In the genomic region with DNA sequence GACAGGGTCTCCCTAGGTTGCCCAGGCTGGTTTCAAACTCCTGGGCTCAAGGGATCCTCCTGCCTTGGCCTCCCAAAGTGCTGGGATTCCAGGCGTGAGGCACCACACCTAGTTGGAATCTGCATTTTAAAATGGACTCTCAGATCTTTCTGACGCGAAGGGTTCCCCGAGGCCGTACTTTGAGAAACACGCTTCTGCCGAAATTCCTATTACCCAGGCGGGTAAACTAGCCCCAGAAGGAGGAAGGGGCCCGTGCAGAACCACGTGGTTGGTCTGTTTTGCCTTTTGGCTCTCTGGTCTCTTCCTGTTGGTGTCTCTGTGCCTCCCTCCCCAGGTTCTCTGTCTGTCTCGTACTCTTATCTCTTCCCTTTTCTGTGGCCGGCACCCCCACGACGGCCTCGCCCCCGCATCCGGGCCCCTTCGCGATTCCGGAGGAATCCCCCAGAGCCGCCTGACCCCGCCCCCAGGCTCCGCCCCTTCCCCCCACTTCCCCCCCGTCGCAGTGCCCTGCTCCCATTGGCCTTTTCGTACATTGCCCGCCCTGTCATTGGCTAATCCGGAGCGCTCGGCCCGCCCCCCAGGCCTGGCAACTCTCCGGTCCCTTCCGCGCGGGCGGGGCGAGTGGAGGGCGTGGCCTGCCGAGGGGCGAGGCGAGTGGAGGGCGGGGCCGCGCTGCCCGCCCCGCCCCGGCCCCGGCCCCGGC, we compare ENCODE assay signal across 1 cellular context.
A peak's percentile ranks its signal among the peaks of the same experiment; 100 is the strongest.
TF ChIP-seq lines count a peak whose summit lies in the region.

A gene (plus strand): TSS at position 689 of the 703 bp plus-strand sequence. CDS start 12,354 bp downstream, outside the sequence.

TF ChIP-seq in HepG2, 621 proteins besides CTCF, POLR2A, EP300 and RAD21 (continued from another document and continues in another):
- TF ChIP-seq, protein P1, sequence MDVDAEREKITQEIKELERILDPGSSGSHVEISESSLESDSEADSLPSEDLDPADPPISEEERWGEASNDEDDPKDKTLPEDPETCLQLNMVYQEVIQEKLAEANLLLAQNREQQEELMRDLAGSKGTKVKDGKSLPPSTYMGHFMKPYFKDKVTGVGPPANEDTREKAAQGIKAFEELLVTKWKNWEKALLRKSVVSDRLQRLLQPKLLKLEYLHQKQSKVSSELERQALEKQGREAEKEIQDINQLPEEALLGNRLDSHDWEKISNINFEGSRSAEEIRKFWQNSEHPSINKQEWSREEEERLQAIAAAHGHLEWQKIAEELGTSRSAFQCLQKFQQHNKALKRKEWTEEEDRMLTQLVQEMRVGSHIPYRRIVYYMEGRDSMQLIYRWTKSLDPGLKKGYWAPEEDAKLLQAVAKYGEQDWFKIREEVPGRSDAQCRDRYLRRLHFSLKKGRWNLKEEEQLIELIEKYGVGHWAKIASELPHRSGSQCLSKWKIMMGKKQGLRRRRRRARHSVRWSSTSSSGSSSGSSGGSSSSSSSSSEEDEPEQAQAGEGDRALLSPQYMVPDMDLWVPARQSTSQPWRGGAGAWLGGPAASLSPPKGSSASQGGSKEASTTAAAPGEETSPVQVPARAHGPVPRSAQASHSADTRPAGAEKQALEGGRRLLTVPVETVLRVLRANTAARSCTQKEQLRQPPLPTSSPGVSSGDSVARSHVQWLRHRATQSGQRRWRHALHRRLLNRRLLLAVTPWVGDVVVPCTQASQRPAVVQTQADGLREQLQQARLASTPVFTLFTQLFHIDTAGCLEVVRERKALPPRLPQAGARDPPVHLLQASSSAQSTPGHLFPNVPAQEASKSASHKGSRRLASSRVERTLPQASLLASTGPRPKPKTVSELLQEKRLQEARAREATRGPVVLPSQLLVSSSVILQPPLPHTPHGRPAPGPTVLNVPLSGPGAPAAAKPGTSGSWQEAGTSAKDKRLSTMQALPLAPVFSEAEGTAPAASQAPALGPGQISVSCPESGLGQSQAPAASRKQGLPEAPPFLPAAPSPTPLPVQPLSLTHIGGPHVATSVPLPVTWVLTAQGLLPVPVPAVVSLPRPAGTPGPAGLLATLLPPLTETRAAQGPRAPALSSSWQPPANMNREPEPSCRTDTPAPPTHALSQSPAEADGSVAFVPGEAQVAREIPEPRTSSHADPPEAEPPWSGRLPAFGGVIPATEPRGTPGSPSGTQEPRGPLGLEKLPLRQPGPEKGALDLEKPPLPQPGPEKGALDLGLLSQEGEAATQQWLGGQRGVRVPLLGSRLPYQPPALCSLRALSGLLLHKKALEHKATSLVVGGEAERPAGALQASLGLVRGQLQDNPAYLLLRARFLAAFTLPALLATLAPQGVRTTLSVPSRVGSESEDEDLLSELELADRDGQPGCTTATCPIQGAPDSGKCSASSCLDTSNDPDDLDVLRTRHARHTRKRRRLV (CRISPR knock-in tag; IDR thresholded peaks at IDR 0.05) = no peak
- TF ChIP-seq ZMYM3 (CRISPR knock-in tag; IDR thresholded peaks at IDR 0.05) (0 out of 2 replicates have a peak, but pooled peaks have one; percentile 42), ELF3 (CRISPR knock-in tag; IDR thresholded peaks at IDR 0.05) (peak; percentile 55), SP1 (IDR thresholded peaks at IDR 0.05) (no peak), SP1 (CRISPR knock-in tag; IDR thresholded peaks at IDR 0.05) (peak; percentile 84), SRY (CRISPR knock-in tag; IDR thresholded peaks at IDR 0.05) (no peak), ZNF30 (CRISPR knock-in tag; IDR thresholded peaks at IDR 0.05) (no peak), HDAC2 (CRISPR knock-in tag; IDR thresholded peaks at IDR 0.05) (0 out of 2 replicates have a peak, but pooled peaks have one; percentile 27), POGZ (CRISPR knock-in tag; IDR thresholded peaks at IDR 0.05) (0 out of 2 replicates have a peak, but pooled peaks have one; percentile 12), POLR2G (IDR thresholded peaks at IDR 0.05; ENCODE audit: low read depth, low read length) (peak; percentile 45), CHD4 (IDR thresholded peaks at IDR 0.05; ENCODE audit: borderline replicate concordance, low read length) (no peak), SP4 (CRISPR knock-in tag; IDR thresholded peaks at IDR 0.05) (peak; percentile 92), ZNF652 (CRISPR knock-in tag; IDR thresholded peaks at IDR 0.05; ENCODE audit: borderline replicate concordance, low read depth) (no peak), CREM (IDR thresholded peaks at IDR 0.05) (0 out of 2 replicates have a peak, but pooled peaks have one; percentile 30), CREM (CRISPR knock-in tag; IDR thresholded peaks at IDR 0.05) (no peak), ZC3H4 (CRISPR knock-in tag; IDR thresholded peaks at IDR 0.05; ENCODE audit: borderline replicate concordance) (no peak), SP2 (CRISPR knock-in tag; IDR thresholded peaks at IDR 0.05) (peak; percentile 88), ARNTL (CRISPR knock-in tag; IDR thresholded peaks at IDR 0.05) (peak; percentile 52; the same call in 1 of the 2 replicates)
- TF ChIP-seq, protein P2, sequence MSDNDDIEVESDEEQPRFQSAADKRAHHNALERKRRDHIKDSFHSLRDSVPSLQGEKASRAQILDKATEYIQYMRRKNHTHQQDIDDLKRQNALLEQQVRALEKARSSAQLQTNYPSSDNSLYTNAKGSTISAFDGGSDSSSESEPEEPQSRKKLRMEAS (IDR thresholded peaks at IDR 0.05) = peak; percentile 76
- TF ChIP-seq, protein P3, sequence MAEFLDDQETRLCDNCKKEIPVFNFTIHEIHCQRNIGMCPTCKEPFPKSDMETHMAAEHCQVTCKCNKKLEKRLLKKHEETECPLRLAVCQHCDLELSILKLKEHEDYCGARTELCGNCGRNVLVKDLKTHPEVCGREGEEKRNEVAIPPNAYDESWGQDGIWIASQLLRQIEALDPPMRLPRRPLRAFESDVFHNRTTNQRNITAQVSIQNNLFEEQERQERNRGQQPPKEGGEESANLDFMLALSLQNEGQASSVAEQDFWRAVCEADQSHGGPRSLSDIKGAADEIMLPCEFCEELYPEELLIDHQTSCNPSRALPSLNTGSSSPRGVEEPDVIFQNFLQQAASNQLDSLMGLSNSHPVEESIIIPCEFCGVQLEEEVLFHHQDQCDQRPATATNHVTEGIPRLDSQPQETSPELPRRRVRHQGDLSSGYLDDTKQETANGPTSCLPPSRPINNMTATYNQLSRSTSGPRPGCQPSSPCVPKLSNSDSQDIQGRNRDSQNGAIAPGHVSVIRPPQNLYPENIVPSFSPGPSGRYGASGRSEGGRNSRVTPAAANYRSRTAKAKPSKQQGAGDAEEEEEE (CRISPR knock-in tag; IDR thresholded peaks at IDR 0.05; ENCODE audit: borderline replicate concordance) = no peak
- TF ChIP-seq, protein P4, sequence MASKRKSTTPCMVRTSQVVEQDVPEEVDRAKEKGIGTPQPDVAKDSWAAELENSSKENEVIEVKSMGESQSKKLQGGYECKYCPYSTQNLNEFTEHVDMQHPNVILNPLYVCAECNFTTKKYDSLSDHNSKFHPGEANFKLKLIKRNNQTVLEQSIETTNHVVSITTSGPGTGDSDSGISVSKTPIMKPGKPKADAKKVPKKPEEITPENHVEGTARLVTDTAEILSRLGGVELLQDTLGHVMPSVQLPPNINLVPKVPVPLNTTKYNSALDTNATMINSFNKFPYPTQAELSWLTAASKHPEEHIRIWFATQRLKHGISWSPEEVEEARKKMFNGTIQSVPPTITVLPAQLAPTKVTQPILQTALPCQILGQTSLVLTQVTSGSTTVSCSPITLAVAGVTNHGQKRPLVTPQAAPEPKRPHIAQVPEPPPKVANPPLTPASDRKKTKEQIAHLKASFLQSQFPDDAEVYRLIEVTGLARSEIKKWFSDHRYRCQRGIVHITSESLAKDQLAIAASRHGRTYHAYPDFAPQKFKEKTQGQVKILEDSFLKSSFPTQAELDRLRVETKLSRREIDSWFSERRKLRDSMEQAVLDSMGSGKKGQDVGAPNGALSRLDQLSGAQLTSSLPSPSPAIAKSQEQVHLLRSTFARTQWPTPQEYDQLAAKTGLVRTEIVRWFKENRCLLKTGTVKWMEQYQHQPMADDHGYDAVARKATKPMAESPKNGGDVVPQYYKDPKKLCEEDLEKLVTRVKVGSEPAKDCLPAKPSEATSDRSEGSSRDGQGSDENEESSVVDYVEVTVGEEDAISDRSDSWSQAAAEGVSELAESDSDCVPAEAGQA (IDR thresholded peaks at IDR 0.05; ENCODE audit: low read depth) = no peak
- TF ChIP-seq, protein P4 (CRISPR knock-in tag; IDR thresholded peaks at IDR 0.05; ENCODE audit: borderline replicate concordance) = no peak
- TF ChIP-seq, protein P5, sequence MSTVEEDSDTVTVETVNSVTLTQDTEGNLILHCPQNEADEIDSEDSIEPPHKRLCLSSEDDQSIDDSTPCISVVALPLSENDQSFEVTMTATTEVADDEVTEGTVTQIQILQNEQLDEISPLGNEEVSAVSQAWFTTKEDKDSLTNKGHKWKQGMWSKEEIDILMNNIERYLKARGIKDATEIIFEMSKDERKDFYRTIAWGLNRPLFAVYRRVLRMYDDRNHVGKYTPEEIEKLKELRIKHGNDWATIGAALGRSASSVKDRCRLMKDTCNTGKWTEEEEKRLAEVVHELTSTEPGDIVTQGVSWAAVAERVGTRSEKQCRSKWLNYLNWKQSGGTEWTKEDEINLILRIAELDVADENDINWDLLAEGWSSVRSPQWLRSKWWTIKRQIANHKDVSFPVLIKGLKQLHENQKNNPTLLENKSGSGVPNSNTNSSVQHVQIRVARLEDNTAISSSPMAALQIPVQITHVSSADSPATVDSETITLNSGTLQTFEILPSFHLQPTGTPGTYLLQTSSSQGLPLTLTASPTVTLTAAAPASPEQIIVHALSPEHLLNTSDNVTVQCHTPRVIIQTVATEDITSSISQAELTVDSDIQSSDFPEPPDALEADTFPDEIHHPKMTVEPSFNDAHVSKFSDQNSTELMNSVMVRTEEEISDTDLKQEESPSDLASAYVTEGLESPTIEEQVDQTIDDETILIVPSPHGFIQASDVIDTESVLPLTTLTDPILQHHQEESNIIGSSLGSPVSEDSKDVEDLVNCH (CRISPR knock-in tag; IDR thresholded peaks at IDR 0.05) = no peak
- TF ChIP-seq, protein P6, sequence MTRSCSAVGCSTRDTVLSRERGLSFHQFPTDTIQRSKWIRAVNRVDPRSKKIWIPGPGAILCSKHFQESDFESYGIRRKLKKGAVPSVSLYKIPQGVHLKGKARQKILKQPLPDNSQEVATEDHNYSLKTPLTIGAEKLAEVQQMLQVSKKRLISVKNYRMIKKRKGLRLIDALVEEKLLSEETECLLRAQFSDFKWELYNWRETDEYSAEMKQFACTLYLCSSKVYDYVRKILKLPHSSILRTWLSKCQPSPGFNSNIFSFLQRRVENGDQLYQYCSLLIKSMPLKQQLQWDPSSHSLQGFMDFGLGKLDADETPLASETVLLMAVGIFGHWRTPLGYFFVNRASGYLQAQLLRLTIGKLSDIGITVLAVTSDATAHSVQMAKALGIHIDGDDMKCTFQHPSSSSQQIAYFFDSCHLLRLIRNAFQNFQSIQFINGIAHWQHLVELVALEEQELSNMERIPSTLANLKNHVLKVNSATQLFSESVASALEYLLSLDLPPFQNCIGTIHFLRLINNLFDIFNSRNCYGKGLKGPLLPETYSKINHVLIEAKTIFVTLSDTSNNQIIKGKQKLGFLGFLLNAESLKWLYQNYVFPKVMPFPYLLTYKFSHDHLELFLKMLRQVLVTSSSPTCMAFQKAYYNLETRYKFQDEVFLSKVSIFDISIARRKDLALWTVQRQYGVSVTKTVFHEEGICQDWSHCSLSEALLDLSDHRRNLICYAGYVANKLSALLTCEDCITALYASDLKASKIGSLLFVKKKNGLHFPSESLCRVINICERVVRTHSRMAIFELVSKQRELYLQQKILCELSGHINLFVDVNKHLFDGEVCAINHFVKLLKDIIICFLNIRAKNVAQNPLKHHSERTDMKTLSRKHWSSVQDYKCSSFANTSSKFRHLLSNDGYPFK (CRISPR knock-in tag; IDR thresholded peaks at IDR 0.05; ENCODE audit: borderline replicate concordance) = no peak
- TF ChIP-seq, protein P7, sequence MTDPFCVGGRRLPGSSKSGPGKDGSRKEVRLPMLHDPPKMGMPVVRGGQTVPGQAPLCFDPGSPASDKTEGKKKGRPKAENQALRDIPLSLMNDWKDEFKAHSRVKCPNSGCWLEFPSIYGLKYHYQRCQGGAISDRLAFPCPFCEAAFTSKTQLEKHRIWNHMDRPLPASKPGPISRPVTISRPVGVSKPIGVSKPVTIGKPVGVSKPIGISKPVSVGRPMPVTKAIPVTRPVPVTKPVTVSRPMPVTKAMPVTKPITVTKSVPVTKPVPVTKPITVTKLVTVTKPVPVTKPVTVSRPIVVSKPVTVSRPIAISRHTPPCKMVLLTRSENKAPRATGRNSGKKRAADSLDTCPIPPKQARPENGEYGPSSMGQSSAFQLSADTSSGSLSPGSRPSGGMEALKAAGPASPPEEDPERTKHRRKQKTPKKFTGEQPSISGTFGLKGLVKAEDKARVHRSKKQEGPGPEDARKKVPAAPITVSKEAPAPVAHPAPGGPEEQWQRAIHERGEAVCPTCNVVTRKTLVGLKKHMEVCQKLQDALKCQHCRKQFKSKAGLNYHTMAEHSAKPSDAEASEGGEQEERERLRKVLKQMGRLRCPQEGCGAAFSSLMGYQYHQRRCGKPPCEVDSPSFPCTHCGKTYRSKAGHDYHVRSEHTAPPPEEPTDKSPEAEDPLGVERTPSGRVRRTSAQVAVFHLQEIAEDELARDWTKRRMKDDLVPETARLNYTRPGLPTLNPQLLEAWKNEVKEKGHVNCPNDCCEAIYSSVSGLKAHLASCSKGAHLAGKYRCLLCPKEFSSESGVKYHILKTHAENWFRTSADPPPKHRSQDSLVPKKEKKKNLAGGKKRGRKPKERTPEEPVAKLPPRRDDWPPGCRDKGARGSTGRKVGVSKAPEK (CRISPR knock-in tag; IDR thresholded peaks at IDR 0.05; ENCODE audit: borderline replicate concordance) = no peak
- TF ChIP-seq, protein P8, sequence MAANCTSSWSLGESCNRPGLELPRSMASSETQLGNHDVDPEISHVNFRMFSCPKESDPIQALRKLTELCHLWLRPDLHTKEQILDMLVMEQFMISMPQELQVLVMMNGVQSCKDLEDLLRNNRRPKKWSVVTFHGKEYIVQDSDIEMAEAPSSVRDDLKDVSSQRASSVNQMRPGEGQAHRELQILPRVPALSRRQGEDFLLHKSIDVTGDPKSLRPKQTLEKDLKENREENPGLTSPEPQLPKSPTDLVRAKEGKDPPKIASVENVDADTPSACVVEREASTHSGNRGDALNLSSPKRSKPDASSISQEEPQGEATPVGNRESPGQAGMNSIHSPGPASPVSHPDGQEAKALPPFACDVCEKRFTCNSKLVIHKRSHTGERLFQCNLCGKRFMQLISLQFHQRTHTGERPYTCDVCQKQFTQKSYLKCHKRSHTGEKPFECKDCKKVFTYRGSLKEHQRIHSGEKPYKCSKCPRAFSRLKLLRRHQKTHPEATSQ (CRISPR knock-in tag; IDR thresholded peaks at IDR 0.05; ENCODE audit: borderline replicate concordance) = no peak
